Comparison of ENCODE assay signal across 8 cellular contexts in genomic region chr18:35949903-35950627, GRCh38.
DNase-seq lines count a peak whose midpoint lies in the region; ATAC-seq, FAIRE-seq and TF ChIP-seq lines count a peak whose summit lies in the region.

No MANE protein-coding gene starts in this region.

- no peaks in the 10 kb centered on the region for H3K36me3 ChIP-seq in SK-N-MC (ENCODE audit: insufficient read depth, low read length)
- H3K36me3 ChIP-seq in parathyroid adenoma (ENCODE audit: control insufficient read depth, insufficient read depth, low read length), result no peaks in the 10 kb centered on the region

- H3K27me3 ChIP-seq in parathyroid adenoma (ENCODE audit: control insufficient read depth, insufficient read depth, low read length), result no peaks in the 10 kb centered on the region

- no peaks in the 10 kb centered on the region for H3K9me3 Mint-ChIP-seq in activated naive CD8-positive, alpha-beta T cell treated with anti-CD3 and anti-CD28 coated beads, Interleukin-2, amount 50 U/mL, for 24 hours

- H3K79me2 ChIP-seq in parathyroid adenoma, result no peaks in the 10 kb centered on the region

- peak overlapping the region; percentile 96 for H3K4me2 ChIP-seq in parathyroid adenoma (ENCODE audit: low read length)

- peak overlapping the region; percentile 91 for H2AFZ ChIP-seq in parathyroid adenoma

- no peaks in the 10 kb centered on the region for H3K36me3 Mint-ChIP-seq in activated naive CD8-positive, alpha-beta T cell treated with anti-CD3 and anti-CD28 coated beads, Interleukin-2, amount 50 U/mL, for 24 hours (ENCODE audit: low read depth)

- peaks cover 24% of the 10 kb centered on the region for H3K27me3 Mint-ChIP-seq in activated naive CD8-positive, alpha-beta T cell treated with anti-CD3 and anti-CD28 coated beads, Interleukin-2, amount 50 U/mL, for 24 hours

- H3K27ac Mint-ChIP-seq in activated naive CD8-positive, alpha-beta T cell treated with anti-CD3 and anti-CD28 coated beads, Interleukin-2, amount 50 U/mL, for 24 hours, result no peak overlapping the region

- no peaks in the 10 kb centered on the region for H3K4me1 ChIP-seq in parathyroid adenoma

- DNase-seq in AG10803 (ENCODE audit: low read depth) (peak; percentile 52), GM19238 (ENCODE audit: insufficient read length, low spot score) (peak; percentile 19), SK-N-MC (ENCODE audit: low read depth, low spot score) (no peak), left cardiac atrium (peak; percentile 51), urothelium cell line (ENCODE audit: low spot score) (peak; percentile 41)
- peak; percentile 48 for DNase-seq in activated naive CD8-positive, alpha-beta T cell treated with anti-CD3 and anti-CD28 coated beads, Interleukin-2, amount 50 U/mL, for 24 hours

- H3K9me3 ChIP-seq in SK-N-MC (ENCODE audit: low read depth, low read length), result no peaks in the 10 kb centered on the region
- no peaks in the 10 kb centered on the region for H3K9me3 ChIP-seq in parathyroid adenoma (ENCODE audit: control insufficient read depth, low read length)

- H3K4me1 Mint-ChIP-seq in activated naive CD8-positive, alpha-beta T cell treated with anti-CD3 and anti-CD28 coated beads, Interleukin-2, amount 50 U/mL, for 24 hours, result peaks cover 7% of the 10 kb centered on the region

- intact Hi-C loops in left cardiac atrium (cut with DNase I), result loop anchor here (1.0 to 10.0 kb wide), 3 partner anchors 194 to 565 kb away; no protein-coding TSS in a partner anchor

- FAIRE-seq in urothelium cell line (lab: Jason Lieb, UNC), result no peak

- H3K4me3 ChIP-seq in AG10803 (ENCODE audit: low read length), result peak overlapping the region; percentile 63
- peak overlapping the region; percentile 73 for H3K4me3 ChIP-seq in SK-N-MC
- H3K4me3 ChIP-seq in parathyroid adenoma (ENCODE audit: low read depth, low read length), result peak overlapping the region; percentile 73

- H3K27ac ChIP-seq in SK-N-MC (no peak overlapping the region), parathyroid adenoma (no peak overlapping the region)

- H3K4me3 Mint-ChIP-seq in activated naive CD8-positive, alpha-beta T cell treated with anti-CD3 and anti-CD28 coated beads, Interleukin-2, amount 50 U/mL, for 24 hours, result peak overlapping the region; percentile 77

- peak; percentile 95 for TF ChIP-seq CTCF in AG10803 (conservative IDR thresholded peaks at IDR 0.05; ENCODE audit: low read length)
- peak; percentile 87 for TF ChIP-seq CTCF in LNCAP (IDR thresholded peaks at IDR 0.05)
- peak; percentile 96 for TF ChIP-seq CTCF in parathyroid adenoma (IDR thresholded peaks at IDR 0.05)

- H3K9ac ChIP-seq in SK-N-MC (ENCODE audit: insufficient read length) (no peak overlapping the region), parathyroid adenoma (no peak overlapping the region)

- peak; percentile 82 for ATAC-seq in activated naive CD8-positive, alpha-beta T cell treated with anti-CD3 and anti-CD28 coated beads, Interleukin-2, amount 50 U/mL, for 24 hours
- ATAC-seq in left cardiac atrium, result peak; percentile 87 to 91
